Comparison of ENCODE assay signal across 1 cellular context in the genomic region with DNA sequence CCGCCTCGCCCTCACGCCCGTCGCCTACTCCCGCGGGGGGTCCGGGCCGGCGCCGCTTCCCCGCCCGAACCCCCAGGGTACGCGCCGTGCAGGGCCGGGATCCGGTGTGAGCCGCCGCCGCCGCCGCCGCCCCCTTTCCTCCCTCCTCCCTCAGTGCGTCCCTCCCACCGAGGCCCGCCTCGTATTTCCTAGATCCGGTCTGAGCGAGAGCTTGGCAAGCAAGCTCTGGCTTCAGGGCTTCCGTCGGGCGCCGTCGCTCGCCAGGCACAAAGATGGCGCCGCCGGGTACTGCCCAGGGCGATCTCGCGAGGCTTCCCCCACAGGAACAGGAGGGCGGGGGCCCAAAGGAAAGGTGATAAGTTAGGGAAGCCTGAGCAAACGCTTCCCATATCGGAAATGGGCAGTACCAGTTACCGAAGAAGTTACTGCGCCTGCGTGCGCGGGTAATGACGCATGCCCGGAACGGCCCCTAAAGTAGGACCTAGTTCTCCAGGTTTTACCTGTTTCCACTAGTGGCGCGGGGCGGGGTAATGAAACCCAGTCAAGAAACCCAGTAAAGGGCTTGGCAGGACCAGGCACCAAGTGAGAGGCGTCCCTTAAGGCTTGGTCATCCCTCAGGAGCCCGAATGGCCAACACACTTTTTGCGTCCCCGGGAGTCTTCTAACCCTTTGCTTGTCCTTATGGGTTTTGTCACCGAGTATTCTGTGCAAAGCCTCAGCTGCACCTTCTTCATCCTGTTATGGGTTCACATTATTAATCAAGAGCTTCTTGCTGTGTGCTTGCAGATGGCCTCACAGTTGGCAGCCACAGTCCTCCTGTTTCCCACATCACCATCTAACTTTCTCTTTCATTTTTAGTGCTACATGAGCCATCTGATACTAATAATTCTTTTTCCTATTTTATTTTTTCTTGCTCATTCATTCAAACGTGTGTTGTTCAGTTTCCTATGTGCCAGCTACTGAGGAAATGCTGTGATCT.
A peak's percentile ranks its signal among the peaks of the same experiment; 100 is the strongest.
TF ChIP-seq lines count a peak whose summit lies in the region.

A gene with protein sequence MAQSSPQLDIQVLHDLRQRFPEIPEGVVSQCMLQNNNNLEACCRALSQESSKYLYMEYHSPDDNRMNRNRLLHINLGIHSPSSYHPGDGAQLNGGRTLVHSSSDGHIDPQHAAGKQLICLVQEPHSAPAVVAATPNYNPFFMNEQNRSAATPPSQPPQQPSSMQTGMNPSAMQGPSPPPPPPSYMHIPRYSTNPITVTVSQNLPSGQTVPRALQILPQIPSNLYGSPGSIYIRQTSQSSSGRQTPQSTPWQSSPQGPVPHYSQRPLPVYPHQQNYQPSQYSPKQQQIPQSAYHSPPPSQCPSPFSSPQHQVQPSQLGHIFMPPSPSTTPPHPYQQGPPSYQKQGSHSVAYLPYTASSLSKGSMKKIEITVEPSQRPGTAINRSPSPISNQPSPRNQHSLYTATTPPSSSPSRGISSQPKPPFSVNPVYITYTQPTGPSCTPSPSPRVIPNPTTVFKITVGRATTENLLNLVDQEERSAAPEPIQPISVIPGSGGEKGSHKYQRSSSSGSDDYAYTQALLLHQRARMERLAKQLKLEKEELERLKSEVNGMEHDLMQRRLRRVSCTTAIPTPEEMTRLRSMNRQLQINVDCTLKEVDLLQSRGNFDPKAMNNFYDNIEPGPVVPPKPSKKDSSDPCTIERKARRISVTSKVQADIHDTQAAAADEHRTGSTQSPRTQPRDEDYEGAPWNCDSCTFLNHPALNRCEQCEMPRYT (minus strand): TSS at position 108 of the 979 bp plus-strand sequence. CDS start 29,666 bp downstream, outside the sequence.

TF ChIP-seq in liver, 16 proteins besides CTCF, POLR2A, EP300 and RAD21 (continued from another document):
- TF ChIP-seq, protein P1, sequence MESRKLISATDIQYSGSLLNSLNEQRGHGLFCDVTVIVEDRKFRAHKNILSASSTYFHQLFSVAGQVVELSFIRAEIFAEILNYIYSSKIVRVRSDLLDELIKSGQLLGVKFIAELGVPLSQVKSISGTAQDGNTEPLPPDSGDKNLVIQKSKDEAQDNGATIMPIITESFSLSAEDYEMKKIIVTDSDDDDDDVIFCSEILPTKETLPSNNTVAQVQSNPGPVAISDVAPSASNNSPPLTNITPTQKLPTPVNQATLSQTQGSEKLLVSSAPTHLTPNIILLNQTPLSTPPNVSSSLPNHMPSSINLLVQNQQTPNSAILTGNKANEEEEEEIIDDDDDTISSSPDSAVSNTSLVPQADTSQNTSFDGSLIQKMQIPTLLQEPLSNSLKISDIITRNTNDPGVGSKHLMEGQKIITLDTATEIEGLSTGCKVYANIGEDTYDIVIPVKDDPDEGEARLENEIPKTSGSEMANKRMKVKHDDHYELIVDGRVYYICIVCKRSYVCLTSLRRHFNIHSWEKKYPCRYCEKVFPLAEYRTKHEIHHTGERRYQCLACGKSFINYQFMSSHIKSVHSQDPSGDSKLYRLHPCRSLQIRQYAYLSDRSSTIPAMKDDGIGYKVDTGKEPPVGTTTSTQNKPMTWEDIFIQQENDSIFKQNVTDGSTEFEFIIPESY (IDR thresholded peaks at IDR 0.05): peak; percentile 99
- TF ChIP-seq TAF1 (conservative IDR thresholded peaks at IDR 0.05): peak; percentile 13
- TF ChIP-seq, protein P2, sequence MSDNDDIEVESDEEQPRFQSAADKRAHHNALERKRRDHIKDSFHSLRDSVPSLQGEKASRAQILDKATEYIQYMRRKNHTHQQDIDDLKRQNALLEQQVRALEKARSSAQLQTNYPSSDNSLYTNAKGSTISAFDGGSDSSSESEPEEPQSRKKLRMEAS (IDR thresholded peaks at IDR 0.05): peak; percentile 77
- TF ChIP-seq YY1 (IDR thresholded peaks at IDR 0.05): peak; percentile 99
- peak in 1 of 2 donors; percentile 49 for TF ChIP-seq RXRA (IDR thresholded peaks at IDR 0.05)
TF ChIP-seq in liver: peak in this region for 13.
